Comparison of ENCODE assay signal across 17 cellular contexts in genomic region chr14:92971601-92972180, GRCh38. TPM values are rescaled to one million over a fixed set of nuclear protein-coding genes. Genes with fewer than 3 reads are reported as not detected.
A peak's percentile ranks its signal among the peaks of the same experiment; 100 is the strongest.
DNase-seq lines count a peak whose midpoint lies in the region; ATAC-seq and TF ChIP-seq lines count a peak whose summit lies in the region.
"Had no signal": no experiment of that assay in that cellular context is flagged by ENCODE, and none has a peak within 500 bp of the region (broad histone marks: within the 10 kb centered on the region; RNA-seq: fewer than 3 reads in every experiment).

No MANE protein-coding gene starts in this region.

- H3K27me3 ChIP-seq in endodermal cell (ENCODE audit: control insufficient read depth, insufficient read depth, low read length, poor library complexity, severe bottlenecking) (no peaks in the 10 kb centered on the region), vagina (no peaks in the 10 kb centered on the region)
- H3K27me3 ChIP-seq: BLaER1 treated with 17β-estradiol and CSF1 and Interleukin-3, amounts not matched to agents 10 nM and 100 nM had no signal

- TF ChIP-seq POLR2A in vagina (IDR thresholded peaks at IDR 0.05): no peak

- H3K27ac Mint-ChIP-seq in endodermal cell (peak overlapping the region; percentile 39), progenitor cell of endocrine pancreas (peak overlapping the region; percentile 5)

- intact Hi-C loops in Right ventricle myocardium superior (cut with DNase I) (loop anchor here (5.0 kb wide), 1 partner anchor 71 kb away; no protein-coding TSS in a partner anchor), left cardiac atrium (cut with DNase I) (loop anchor here in 1 of 2 donors (2.0 kb wide), 1 partner anchor 39 kb away; no protein-coding TSS in a partner anchor), vagina (cut with DNase I) (loop anchor here (10.0 kb wide), 1 partner anchor 113 kb away; no protein-coding TSS in a partner anchor)

- H3K36me3 Mint-ChIP-seq in endodermal cell (ENCODE audit: low read depth) (peaks cover 21% of the 10 kb centered on the region), progenitor cell of endocrine pancreas (ENCODE audit: insufficient read depth) (peaks cover 16% of the 10 kb centered on the region)

- ATAC-seq in Right ventricle myocardium superior (ENCODE audit: poor library complexity) (no peak), left cardiac atrium (no peak)

- H3K36me3 ChIP-seq in endodermal cell (ENCODE audit: control insufficient read depth, insufficient read depth, low read length) (peaks cover 1% of the 10 kb centered on the region), vagina (no peaks in the 10 kb centered on the region)
- H3K36me3 ChIP-seq: HAP-1 had no signal

- peaks cover 8% of the 10 kb centered on the region for H3K9me3 Mint-ChIP-seq in endodermal cell
- H3K9me3 Mint-ChIP-seq in progenitor cell of endocrine pancreas (ENCODE audit: low read depth): peaks cover 13% of the 10 kb centered on the region

- H3K4me1 ChIP-seq in endodermal cell (ENCODE audit: control insufficient read depth, insufficient read depth, low read length) (no peaks in the 10 kb centered on the region), vagina (peaks cover 34% of the 10 kb centered on the region)
- H3K4me1 ChIP-seq: Caco-2, HAP-1 had no signal

- 93 to 98% methylated on average over 9 to 16 of the region's 16 CpGs for WGBS in endodermal cell (ENCODE audit: insufficient coverage in 1 of 2, insufficient read length in 1 of 2), 2 experiments

- H3K4me3 ChIP-seq in endodermal cell (ENCODE audit: low read length) (no peak overlapping the region), vagina (no peak overlapping the region)
- H3K4me3 ChIP-seq: BLaER1 treated with 17β-estradiol and CSF1 and Interleukin-3, amounts not matched to agents 10 nM and 100 nM; HAP-1 had no signal

- H3K27ac ChIP-seq in endodermal cell (ENCODE audit: low read depth, low read length) (no peak overlapping the region), vagina (peak overlapping the region; percentile 80)
- H3K27ac ChIP-seq: BLaER1 treated with 17β-estradiol and CSF1 and Interleukin-3, amounts not matched to agents 10 nM and 100 nM had no signal

- no peak overlapping the region for H3K9ac ChIP-seq in endodermal cell (ENCODE audit: extremely low read depth, low read length, poor library complexity, severe bottlenecking)
- H3K9ac ChIP-seq: BLaER1 treated with 17β-estradiol and CSF1 and Interleukin-3, amounts not matched to agents 10 nM and 100 nM had no signal

- H3K9me3 ChIP-seq in endodermal cell (ENCODE audit: control insufficient read depth, low read length) (peaks cover 6% of the 10 kb centered on the region), vagina (peaks cover 5% of the 10 kb centered on the region)
- H3K9me3 ChIP-seq: HAP-1 had no signal

- peaks cover 3% of the 10 kb centered on the region for H3K4me1 Mint-ChIP-seq in endodermal cell
- no peaks in the 10 kb centered on the region for H3K4me1 Mint-ChIP-seq in progenitor cell of endocrine pancreas (ENCODE audit: low read depth)

- H3K27me3 Mint-ChIP-seq in endodermal cell (ENCODE audit: insufficient read depth): no peaks in the 10 kb centered on the region
- no peaks in the 10 kb centered on the region for H3K27me3 Mint-ChIP-seq in progenitor cell of endocrine pancreas

- no peak for TF ChIP-seq CTCF in endodermal cell (conservative IDR thresholded peaks at IDR 0.05)
- TF ChIP-seq CTCF in progenitor cell of endocrine pancreas (IDR thresholded peaks at IDR 0.05; ENCODE audit: unreplicated experiment): no peak
- no peak for TF ChIP-seq CTCF in vagina (IDR thresholded peaks at IDR 0.05)

- H3K4me3 Mint-ChIP-seq in endodermal cell (no peak overlapping the region), progenitor cell of endocrine pancreas (ENCODE audit: low read depth) (no peak overlapping the region)

- DNase-seq in Right ventricle myocardium superior (peak; percentile 37), left cardiac atrium (no peak), endodermal cell (no peak), progenitor cell of endocrine pancreas (ENCODE audit: low spot score, unreplicated experiment) (no peak), vagina (ENCODE audit: extremely low spot score in 2 of 2) (no peak), anterior cingulate cortex (lab: John Stamatoyannopoulos, UW) (no peak), GF-D8 (lab: John Stamatoyannopoulos, UW) (no peak), D341Med (ENCODE audit: low spot score) (no peak)
- DNase-seq: Caco-2, DMS53, Karpas-422, NCI-H1436, NCI-H2029 treated with DMSO at 0.1 percent for 48 hours, NCI-H510A had no signal

RNA-seq across cellular contexts. Expression of gene CHGA, which starts 48.7 kb away (rescaled TPM):
- not detected for total RNA-seq in Right ventricle myocardium superior
- total RNA-seq in left cardiac atrium: not detected
- total RNA-seq in endodermal cell: 1 to 10 TPM; 4.6 TPM
- 7.6 TPM for polyA plus RNA-seq in endodermal cell (2013, experiment 1 of 2)
- 6.4 TPM for polyA plus RNA-seq in endodermal cell (2013, experiment 2 of 2)
- total RNA-seq in progenitor cell of endocrine pancreas: 1,495 and 1,590 TPM in 2 replicates
- total RNA-seq in vagina: 5.4 TPM
- total RNA-seq: A172, Caco-2 had no signal

Comparison
In these comparisons a context has a peak if more than half of its experiments do, and no peak if none do; other contexts are left out.
1. RNA of gene CHGA, which starts 48.7 kb away (total RNA-seq): 1,495 to 1,590 TPM in progenitor cell of endocrine pancreas; 5.4 TPM in vagina (single experiment), 4.6 TPM in endodermal cell, not detected in Right ventricle myocardium superior (single experiment) and not detected in left cardiac atrium; every median in the first group is over 100 times any median in the second.